Comparison of ENCODE assay signal across 9 cellular contexts in genomic region chr1:240575976-240576666, GRCh38. TPM values are rescaled to one million over a fixed set of nuclear protein-coding genes. Genes with fewer than 3 reads are reported as not detected.
A peak's percentile ranks its signal among the peaks of the same experiment; 100 is the strongest.
DNase-seq lines count a peak whose midpoint lies in the region; ATAC-seq and TF ChIP-seq lines count a peak whose summit lies in the region.
"Had no signal": no experiment of that assay in that cellular context is flagged by ENCODE, and none has a peak within 500 bp of the region (broad histone marks: within the 10 kb centered on the region; RNA-seq: fewer than 3 reads in every experiment).

No MANE protein-coding gene starts in this region.

- peak overlapping the region; percentile 53 for H3K4me3 Mint-ChIP-seq in activated T-cell treated with anti-CD3 and anti-CD28 coated beads, Interleukin-2, amount 50 U/mL, for 4 hours
- H3K4me3 Mint-ChIP-seq: dendritic cell treated with granulocyte-macrophage colony-stimulating factor and Interleukin-4, amounts not matched to agents 40 ng/mL and 50 ng/mL, for 4 days had no signal

- intact Hi-C loops in left ventricle myocardium inferior (cut with micrococcal nuclease): no loop called here
- intact Hi-C loops in tibial artery (cut with DNase I; ENCODE audit: low total_unique reads): no loop called here

- H3K27me3 ChIP-seq in left ventricle myocardium inferior (ENCODE audit: low read depth) (no peaks in the 10 kb centered on the region), tibial artery (no peaks in the 10 kb centered on the region)

- peaks cover 5% of the 10 kb centered on the region for H3K9me3 Mint-ChIP-seq in activated T-cell treated with anti-CD3 and anti-CD28 coated beads, Interleukin-2, amount 50 U/mL, for 4 hours

- H3K27ac ChIP-seq in left ventricle myocardium inferior (replicated peaks): no peak overlapping the region
- H3K27ac ChIP-seq in tibial artery: no peak overlapping the region

- no peaks in the 10 kb centered on the region for H3K36me3 ChIP-seq in left ventricle myocardium inferior
- H3K36me3 ChIP-seq in tibial artery: no peaks in the 10 kb centered on the region

- no peaks in the 10 kb centered on the region for H3K27me3 Mint-ChIP-seq in activated T-cell treated with anti-CD3 and anti-CD28 coated beads, Interleukin-2, amount 50 U/mL, for 4 hours (ENCODE audit: low read depth)
- H3K27me3 Mint-ChIP-seq: dendritic cell treated with granulocyte-macrophage colony-stimulating factor and Interleukin-4, amounts not matched to agents 40 ng/mL and 50 ng/mL, for 4 days had no signal

- peak; percentile 82 to 90 for ATAC-seq in activated T-cell treated with anti-CD3 and anti-CD28 coated beads, Interleukin-2, amount 50 U/mL, for 4 hours
- no peak for ATAC-seq in HG02852 (IDR thresholded peaks at IDR 0.05; ENCODE audit: unreplicated experiment)

- TF ChIP-seq CTCF in WI38 (IDR thresholded peaks at IDR 0.05; ENCODE audit: low read depth, low read length) (no peak), left ventricle myocardium inferior (IDR thresholded peaks at IDR 0.05; ENCODE audit: borderline replicate concordance) (no peak), tibial artery (IDR thresholded peaks at IDR 0.05) (no peak)

- H3K4me1 Mint-ChIP-seq in activated T-cell treated with anti-CD3 and anti-CD28 coated beads, Interleukin-2, amount 50 U/mL, for 4 hours (ENCODE audit: low read depth): peaks cover 23% of the 10 kb centered on the region

- H3K4me3 ChIP-seq in WI38 (ENCODE audit: low read depth, low read length) (peak overlapping the region; percentile 40), left ventricle myocardium inferior (peak overlapping the region; percentile 39), tibial artery (peak overlapping the region; percentile 3 to 11)

- DNase-seq in activated T-cell treated with anti-CD3 and anti-CD28 coated beads, Interleukin-2, amount 50 U/mL, for 4 hours: no peak
- no peak for DNase-seq in activated T-cell treated with anti-CD3 and anti-CD28 coated beads, Interleukin-2, amount 50 U/mL, for 1 hour
- DNase-seq in HT-29 (ENCODE audit: low spot score) (peak; percentile 9), left ventricle myocardium inferior (no peak), tibial artery (peak in 1 of 2 donors; percentile 29), cortex of kidney (lab: John Stamatoyannopoulos, UW) (no peak)

- H3K36me3 Mint-ChIP-seq in activated T-cell treated with anti-CD3 and anti-CD28 coated beads, Interleukin-2, amount 50 U/mL, for 4 hours (ENCODE audit: insufficient read depth): no peaks in the 10 kb centered on the region

- H3K9me3 ChIP-seq in left ventricle myocardium inferior (replicated peaks): peaks cover 3% of the 10 kb centered on the region
- H3K9me3 ChIP-seq in tibial artery: no peaks in the 10 kb centered on the region

- H3K4me1 ChIP-seq in left ventricle myocardium inferior (no peaks in the 10 kb centered on the region), tibial artery (no peaks in the 10 kb centered on the region)

RNA-seq across cellular contexts. Expression of gene GREM2, which starts 35.8 kb away (rescaled TPM):
- not detected for total RNA-seq in activated T-cell treated with anti-CD3 and anti-CD28 coated beads, Interleukin-2, amount 50 U/mL, for 4 hours
- not detected in 2 replicates for total RNA-seq in HT-29 (2014; rRNA removed; shearing (Covaris generic))
- not detected for total RNA-seq in left ventricle myocardium inferior
